In genomic region chr3:169813757-169814517, GRCh38 we compare ENCODE assay signal across 8 cellular contexts. TPM values are rescaled to one million over a fixed set of nuclear protein-coding genes. Genes with fewer than 3 reads are reported as not detected.
DNase-seq lines count a peak whose midpoint lies in the region; ATAC-seq, FAIRE-seq and TF ChIP-seq lines count a peak whose summit lies in the region.

No MANE protein-coding gene starts in this region.

- 0 out of 6 replicates have a peak overlapping the region, but pooled peaks of 1 of the 2 experiments have one; percentile 17 for H3K27ac ChIP-seq in A549
- no peak overlapping the region for H3K27ac ChIP-seq in foreskin keratinocyte
- H3K27ac ChIP-seq in smooth muscle cell (ENCODE audit: low read depth), result no peak overlapping the region

- POLR2A ChIA-PET in A549 (lab: Yijun Ruan, JAX), result no interaction called here

- TF ChIP-seq RAD21 in A549 (conservative IDR thresholded peaks at IDR 0.05 in 1 of 2, IDR thresholded peaks at IDR 0.05 in 1 of 2), result peak in 1 of 2 experiments; percentile 15; a peak in 1 of 5 replicates

- H3F3A ChIP-seq in smooth muscle cell (ENCODE audit: low read depth), result no peaks in the 10 kb centered on the region

- TF ChIP-seq EP300 in A549 (IDR thresholded peaks at IDR 0.05), result no peak

- H3K4me1 ChIP-seq in A549 (no peaks in the 10 kb centered on the region), foreskin keratinocyte (no peaks in the 10 kb centered on the region), smooth muscle cell (ENCODE audit: low read depth) (peaks cover 6% of the 10 kb centered on the region)

- CTCF ChIA-PET in A549 (lab: Yijun Ruan, JAX), result interaction anchor here (0.7 to 1.4 kb wide), 3 partner anchors 10 to 36 kb away, joined by 3 read pairs; no protein-coding TSS in a partner anchor

- TF ChIP-seq CTCF in A549 (IDR thresholded peaks at IDR 0.05), result peak; percentile 24; the same call in 1 of the 3 replicates
- TF ChIP-seq CTCF in foreskin keratinocyte (conservative IDR thresholded peaks at IDR 0.05), result peak; percentile 61
- TF ChIP-seq CTCF in smooth muscle cell (IDR thresholded peaks at IDR 0.05; ENCODE audit: borderline replicate concordance, insufficient read depth, poor library complexity, severe bottlenecking), result no peak

- H3K9ac ChIP-seq in smooth muscle cell (ENCODE audit: low read depth), result no peak overlapping the region

- H3K36me3 ChIP-seq in smooth muscle cell (ENCODE audit: low read depth), result no peaks in the 10 kb centered on the region

- peaks cover 8% of the 10 kb centered on the region for H3K9me3 ChIP-seq in A549
- H3K9me3 ChIP-seq in smooth muscle cell (replicated peaks; ENCODE audit: low read depth), result peaks cover 11% of the 10 kb centered on the region

- 51% methylated on average over 27 of the region's 27 CpGs for WGBS in A549 (ENCODE audit: missing lambda C conversion rate)
- WGBS in smooth muscle cell (ENCODE audit: low lambda C conversion rate), result 67% methylated on average over 27 of the region's 27 CpGs

- no peaks in the 10 kb centered on the region for H4K20me1 ChIP-seq in smooth muscle cell (ENCODE audit: low read depth)

- peak; percentile 81 to 94 for ATAC-seq in A549
- peak; percentile 90 for ATAC-seq in GM18868 (IDR thresholded peaks at IDR 0.05; ENCODE audit: unreplicated experiment)
- ATAC-seq in HG03103 (IDR thresholded peaks at IDR 0.05; ENCODE audit: low read depth, unreplicated experiment), result peak; percentile 86
- ATAC-seq in foreskin keratinocyte, result peak; percentile 48

- no peak for FAIRE-seq in A549 (lab: Jason Lieb, UNC)

- no peak for TF ChIP-seq POLR2A in A549 (IDR thresholded peaks at IDR 0.05; ENCODE audit: low read length)

- H3K4me2 ChIP-seq in A549, result peak overlapping the region; percentile 68
- peak overlapping the region; percentile 85 for H3K4me2 ChIP-seq in smooth muscle cell

- peak in 1 of 2 experiments; percentile 42 for DNase-seq in A549 (ENCODE audit: low read depth in 1 of 2, low spot score in 1 of 2)
- peak; percentile 76 for DNase-seq in NCI-H748 (lab: John Stamatoyannopoulos, UW; ENCODE audit: unreplicated experiment)
- DNase-seq in activated T-cell treated with anti-CD3 and anti-CD28 coated beads for 1 hour (ENCODE audit: low read depth), result peak; percentile 42
- peak in 1 of 2 donors; percentile 45 for DNase-seq in foreskin keratinocyte
- DNase-seq in smooth muscle cell (lab: John Stamatoyannopoulos, UW; ENCODE audit: unreplicated experiment), result no peak
- no peak for DNase-seq in superior temporal gyrus (ENCODE audit: extremely low spot score)

- no peak overlapping the region for H2AFZ ChIP-seq in smooth muscle cell (ENCODE audit: low read depth)

- H3K27me3 ChIP-seq in foreskin keratinocyte (no peaks in the 10 kb centered on the region), smooth muscle cell (ENCODE audit: low read depth) (no peaks in the 10 kb centered on the region)

- H3K79me2 ChIP-seq in smooth muscle cell (ENCODE audit: low read depth), result no peaks in the 10 kb centered on the region

- peak overlapping the region; percentile 28; the same call in 2 of the 3 replicates for H3K4me3 ChIP-seq in A549
- no peak overlapping the region for H3K4me3 ChIP-seq in smooth muscle cell

TF ChIP-seq in A549, 52 proteins besides CTCF, POLR2A, EP300 and RAD21:
- TF ChIP-seq USF2 (IDR thresholded peaks at IDR 0.05) (peak; percentile 54; the same call in 1 of the 2 replicates), TP53 (CRISPR knock-in tag; IDR thresholded peaks at IDR 0.05) (no peak), ELK1 (IDR thresholded peaks at IDR 0.05; ENCODE audit: low read depth, low read length) (no peak), CBX8 (IDR thresholded peaks at IDR 0.05) (no peak), ZC3H11A (IDR thresholded peaks at IDR 0.05) (no peak), FOSL2 (IDR thresholded peaks at IDR 0.05) (no peak), FOSL2 (CRISPR knock-in tag; IDR thresholded peaks at IDR 0.05) (no peak), TFCP2L1 (CRISPR knock-in tag; IDR thresholded peaks at IDR 0.05) (no peak), MAZ (IDR thresholded peaks at IDR 0.05; ENCODE audit: borderline replicate concordance, low read depth, low read length) (no peak), SMC3 (IDR thresholded peaks at IDR 0.05) (no peak), CBX2 (IDR thresholded peaks at IDR 0.05; ENCODE audit: borderline replicate concordance, low read depth) (no peak)
- TF ChIP-seq, protein P1, sequence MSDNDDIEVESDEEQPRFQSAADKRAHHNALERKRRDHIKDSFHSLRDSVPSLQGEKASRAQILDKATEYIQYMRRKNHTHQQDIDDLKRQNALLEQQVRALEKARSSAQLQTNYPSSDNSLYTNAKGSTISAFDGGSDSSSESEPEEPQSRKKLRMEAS (IDR thresholded peaks at IDR 0.05), result peak; percentile 82

RNA-seq across cellular contexts. Expression of gene LRRC34, which starts 1.2 kb away (rescaled TPM):
- polyA plus RNA-seq in A549 (2011; rRNA removed) (not detected in 2 replicates), A549 (2017; fragmentation: RNase III; extraction: RNeasy Plus Mini Kit Qiagen cat#74134 plus additional on column Dnase treatment) (not detected in 3 replicates), foreskin keratinocyte (1.4 and 1.7 TPM in 2 replicates), smooth muscle cell (1.8 and 2.5 TPM in 2 replicates)
- not detected in 2 replicates for polyA plus RNA-seq in A549 (2012; cell fraction: cytosol; rRNA removed)
- not detected in 2 replicates for polyA plus RNA-seq in A549 (2012; cell fraction: nucleus; rRNA removed)
- not detected in 2 replicates for polyA minus RNA-seq in A549 (2011; rRNA and poly(A)+ RNA removed)
- total RNA-seq in foreskin keratinocyte (1.7 and 2.6 TPM in 2 replicates), smooth muscle cell (1.8 and 2.4 TPM in 2 replicates)

RNA-seq across cellular contexts. Expression of gene LRRIQ4, which starts 1.3 kb away (rescaled TPM):
- not detected in 2 replicates for polyA plus RNA-seq in A549 (2011; rRNA removed)
- not detected in 2 replicates for polyA plus RNA-seq in A549 (2012; cell fraction: cytosol; rRNA removed)
- polyA plus RNA-seq in A549 (2012; cell fraction: nucleus; rRNA removed), result not detected in 2 replicates
- not detected in 3 replicates for polyA plus RNA-seq in A549 (2017; fragmentation: RNase III; extraction: RNeasy Plus Mini Kit Qiagen cat#74134 plus additional on column Dnase treatment)
- not detected in 2 replicates for polyA minus RNA-seq in A549 (2011; rRNA and poly(A)+ RNA removed)
- total RNA-seq in foreskin keratinocyte, result 0.04 TPM in 1 of 2 replicates, not detected in the other
- polyA plus RNA-seq in foreskin keratinocyte, result not detected in 2 replicates
- total RNA-seq in smooth muscle cell, result 0.18 TPM in 1 of 2 replicates, not detected in the other
- polyA plus RNA-seq in smooth muscle cell, result not detected in 2 replicates

RNA-seq across cellular contexts. Expression of gene MYNN, which starts 40.7 kb away (rescaled TPM):
- 29.6 and 31.6 TPM in 2 replicates for polyA plus RNA-seq in A549 (2011; rRNA removed)
- 6.1 and 6.3 TPM in 2 replicates for polyA plus RNA-seq in A549 (2012; cell fraction: cytosol; rRNA removed)
- 3.2 and 4.4 TPM in 2 replicates for polyA plus RNA-seq in A549 (2012; cell fraction: nucleus; rRNA removed)
- 12.0 to 12.8 TPM (median 12.2 TPM) in 3 replicates for polyA plus RNA-seq in A549 (2017; fragmentation: RNase III; extraction: RNeasy Plus Mini Kit Qiagen cat#74134 plus additional on column Dnase treatment)
- 9.5 and 13.2 TPM in 2 replicates for polyA minus RNA-seq in A549 (2011; rRNA and poly(A)+ RNA removed)
- total RNA-seq in foreskin keratinocyte, result 15.1 and 15.9 TPM in 2 replicates
- polyA plus RNA-seq in foreskin keratinocyte, result 5.9 and 7.0 TPM in 2 replicates
- 29.9 and 33.3 TPM in 2 replicates for total RNA-seq in smooth muscle cell
- polyA plus RNA-seq in smooth muscle cell, result 12.4 and 17.2 TPM in 2 replicates

RNA-seq across cellular contexts. Expression of gene ACTRT3, which starts 44.6 kb away (rescaled TPM):
- polyA plus RNA-seq in A549 (2011; rRNA removed), result 1.8 and 2.3 TPM in 2 replicates
- polyA plus RNA-seq in A549 (2012; cell fraction: cytosol; rRNA removed), result 1.0 and 1.4 TPM in 2 replicates
- polyA plus RNA-seq in A549 (2012; cell fraction: nucleus; rRNA removed), result 0.49 and 1.0 TPM in 2 replicates
- polyA plus RNA-seq in A549 (2017; fragmentation: RNase III; extraction: RNeasy Plus Mini Kit Qiagen cat#74134 plus additional on column Dnase treatment), result 2.8 to 4.4 TPM (median 3.3 TPM) in 3 replicates
- 1.1 and 2.4 TPM in 2 replicates for polyA minus RNA-seq in A549 (2011; rRNA and poly(A)+ RNA removed)
- total RNA-seq in foreskin keratinocyte, result 3.5 and 4.4 TPM in 2 replicates
- polyA plus RNA-seq in foreskin keratinocyte, result 2.2 and 2.5 TPM in 2 replicates
- 1.7 and 2.2 TPM in 2 replicates for total RNA-seq in smooth muscle cell
- polyA plus RNA-seq in smooth muscle cell, result 1.3 and 3.9 TPM in 2 replicates

RNA-seq across cellular contexts. Expression of gene TERC, which starts 49.1 kb away (rescaled TPM):
- polyA plus RNA-seq in A549 (2011; rRNA removed) (2.2 TPM in 1 of 2 replicates, not detected in the other), A549 (2017; fragmentation: RNase III; extraction: RNeasy Plus Mini Kit Qiagen cat#74134 plus additional on column Dnase treatment) (0.25 TPM in 1 of 3 replicates, not detected in the others), foreskin keratinocyte (not detected in 2 replicates), smooth muscle cell (not detected in 2 replicates)
- polyA plus RNA-seq in A549 (2012; cell fraction: cytosol; rRNA removed), result 0.71 TPM in 2 replicates
- 3.6 and 7.1 TPM in 2 replicates for polyA plus RNA-seq in A549 (2012; cell fraction: nucleus; rRNA removed)
- polyA minus RNA-seq in A549 (2011; rRNA and poly(A)+ RNA removed), result 63.4 and 271 TPM in 2 replicates
- total RNA-seq in foreskin keratinocyte (60.4 and 78.7 TPM in 2 replicates), smooth muscle cell (148 and 194 TPM in 2 replicates)

Comparison
In these comparisons a context has a peak if more than half of its experiments do, and no peak if none do; other contexts are left out.
1. DNase-seq: peak in NCI-H748 (single experiment) and activated T-cell treated with anti-CD3 and anti-CD28 coated beads for 1 hour (single experiment); none in smooth muscle cell (single experiment) and superior temporal gyrus (single experiment).
2. Peak in every context shown above with its lines, with median percentiles within 50 percentile points of each other: ATAC-seq.